ENCODE assay signal across 8 cellular contexts in the genomic region with DNA sequence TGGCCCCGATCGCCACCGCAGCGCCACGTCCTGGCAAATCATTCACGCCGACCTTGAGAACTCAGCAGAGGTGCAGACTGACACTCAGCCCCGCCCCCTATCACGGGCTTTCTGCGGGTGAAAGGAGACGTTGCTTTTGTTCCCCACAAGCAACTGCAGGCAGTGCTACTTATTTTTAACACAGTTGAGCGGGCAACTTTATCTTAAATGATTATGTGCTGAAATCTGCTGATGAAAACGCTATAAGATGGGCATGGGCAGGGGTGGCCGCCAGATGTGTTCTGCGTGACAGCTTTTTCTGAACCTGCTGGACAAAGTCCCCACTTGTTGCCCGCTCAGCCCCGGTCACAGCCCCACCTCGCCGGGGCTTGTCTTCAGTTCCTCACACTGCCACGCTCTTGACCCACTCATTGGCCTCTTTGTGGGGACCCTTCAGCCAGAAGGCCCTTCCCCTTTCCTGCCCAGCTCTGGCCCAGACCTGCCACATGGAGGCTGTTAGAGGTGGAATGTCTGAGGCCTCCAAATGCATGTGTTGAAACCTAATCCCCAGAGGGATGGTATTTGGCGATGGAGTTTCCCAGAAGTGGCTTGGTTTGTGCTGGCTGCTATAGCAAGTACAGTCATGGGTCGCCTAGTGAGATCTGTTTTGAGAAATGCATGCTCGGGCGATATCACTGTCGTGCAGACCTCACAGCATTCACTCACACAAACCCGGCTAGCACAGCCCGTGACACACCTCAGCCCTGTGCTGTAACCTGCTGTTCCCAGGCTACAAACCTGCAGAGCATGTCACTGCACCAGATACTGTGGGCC. TPM values are rescaled to one million over a fixed set of nuclear protein-coding genes. Genes with fewer than 3 reads are reported as not detected.
A peak's percentile ranks its signal among the peaks of the same experiment; 100 is the strongest.
DNase-seq lines count a peak whose midpoint lies in the region; ATAC-seq and TF ChIP-seq lines count a peak whose summit lies in the region.

No MANE protein-coding gene starts in this region.

- H3K9me3 Mint-ChIP-seq in CD4-positive, alpha-beta memory T cell, result no peaks in the 10 kb centered on the region
- H3K9me3 Mint-ChIP-seq in endodermal cell, result no peaks in the 10 kb centered on the region
- no peaks in the 10 kb centered on the region for H3K9me3 Mint-ChIP-seq in nephron

- no peaks in the 10 kb centered on the region for H3K27me3 ChIP-seq in CD4-positive, alpha-beta memory T cell (ENCODE audit: insufficient read depth, low read length)
- no peaks in the 10 kb centered on the region for H3K27me3 ChIP-seq in endodermal cell (ENCODE audit: control insufficient read depth, insufficient read depth, low read length, poor library complexity, severe bottlenecking)

- no peaks in the 10 kb centered on the region for H3K36me3 ChIP-seq in CD4-positive, alpha-beta memory T cell (ENCODE audit: insufficient read depth, low read length)
- no peaks in the 10 kb centered on the region for H3K36me3 ChIP-seq in endodermal cell (ENCODE audit: control insufficient read depth, insufficient read depth, low read length)

- peaks cover 0 to 1% of the 10 kb centered on the region in 2 donors for H3K27me3 Mint-ChIP-seq in CD4-positive, alpha-beta memory T cell
- H3K27me3 Mint-ChIP-seq in endodermal cell (ENCODE audit: insufficient read depth) (no peaks in the 10 kb centered on the region), nephron (ENCODE audit: low read depth) (peaks cover 3% of the 10 kb centered on the region)

- ATAC-seq in HG02798 (IDR thresholded peaks at IDR 0.05; ENCODE audit: poor library complexity, unreplicated experiment), result no peak

- TF ChIP-seq CTCF in endodermal cell (conservative IDR thresholded peaks at IDR 0.05) (no peak), nephron (IDR thresholded peaks at IDR 0.05; ENCODE audit: unreplicated experiment in 3 of 3) (no peak)

- CTCF ChIA-PET in CD4-positive, alpha-beta memory T cell (lab: Charles Lee; ENCODE audit: partially characterized antibody), result no interaction called here

- H3K4me3 Mint-ChIP-seq in CD4-positive, alpha-beta memory T cell, result peak overlapping the region in 5 of 8 donors; percentile 24 to 64 (median 55)
- no peak overlapping the region for H3K4me3 Mint-ChIP-seq in endodermal cell
- peak overlapping the region in 2 of 3 experiments; percentile 3 to 58 for H3K4me3 Mint-ChIP-seq in nephron

- no peaks in the 10 kb centered on the region for H3K9me3 ChIP-seq in CD4-positive, alpha-beta memory T cell (ENCODE audit: control insufficient read depth in 1 of 2, low read length in 2 of 2)
- H3K9me3 ChIP-seq in endodermal cell (ENCODE audit: control insufficient read depth, low read length), result no peaks in the 10 kb centered on the region

- peaks cover 2 to 3% of the 10 kb centered on the region in 2 donors for H3K36me3 Mint-ChIP-seq in CD4-positive, alpha-beta memory T cell
- H3K36me3 Mint-ChIP-seq in endodermal cell (ENCODE audit: low read depth) (no peaks in the 10 kb centered on the region), nephron (ENCODE audit: low read depth) (no peaks in the 10 kb centered on the region)

- H3K9ac ChIP-seq in endodermal cell (ENCODE audit: extremely low read depth, low read length, poor library complexity, severe bottlenecking), result no peak overlapping the region

- no peak overlapping the region for H3K27ac ChIP-seq in CD4-positive, alpha-beta memory T cell (ENCODE audit: low read depth, low read length)
- H3K27ac ChIP-seq in endodermal cell (ENCODE audit: low read depth, low read length), result no peak overlapping the region

- no peaks in the 10 kb centered on the region for H3K4me1 ChIP-seq in CD4-positive, alpha-beta memory T cell (ENCODE audit: insufficient read depth, low read length)
- H3K4me1 ChIP-seq in endodermal cell (ENCODE audit: control insufficient read depth, insufficient read depth, low read length), result no peaks in the 10 kb centered on the region

- no peak overlapping the region for H3K4me3 ChIP-seq in CD4-positive, alpha-beta memory T cell (ENCODE audit: low read length in 2 of 2)
- no peak overlapping the region for H3K4me3 ChIP-seq in endodermal cell (ENCODE audit: low read length)

- 66 to 70% methylated on average over 18 to 27 of the region's 27 CpGs for WGBS in endodermal cell (ENCODE audit: insufficient coverage in 1 of 2, insufficient read length in 1 of 2), 2 experiments

- peaks cover 2 to 11% (median 6%) of the 10 kb centered on the region in 4 donors for H3K4me1 Mint-ChIP-seq in CD4-positive, alpha-beta memory T cell
- H3K4me1 Mint-ChIP-seq in endodermal cell (peaks cover 11% of the 10 kb centered on the region), nephron (peaks cover 11% of the 10 kb centered on the region)

- POLR2A ChIA-PET in CD4-positive, alpha-beta memory T cell (lab: Charles Lee; ENCODE audit: partially characterized antibody), result no interaction called here

- DNase-seq in CD4-positive, alpha-beta memory T cell, result no peak
- DNase-seq in NOMO-1 treated with DMSO at 0.1 percent for 48 hours (lab: John Stamatoyannopoulos, UW; ENCODE audit: unreplicated experiment), result peak; percentile 45
- peak; percentile 78 for DNase-seq in endodermal cell
- DNase-seq in middle frontal gyrus (ENCODE audit: extremely low spot score, low spot score), result no peak
- DNase-seq in NCI-H748 (lab: John Stamatoyannopoulos, UW; ENCODE audit: unreplicated experiment), result no peak
- DNase-seq in activated effector memory CD4-positive, alpha-beta T cell treated with Interleukin-2 at 50 U/mL for 16 hours, result no peak

- intact Hi-C loops in CD4-positive, alpha-beta memory T cell (cut with micrococcal nuclease), result no loop called here

- peak overlapping the region in 3 of 7 donors; percentile 24 to 48 (median 41) for H3K27ac Mint-ChIP-seq in CD4-positive, alpha-beta memory T cell
- H3K27ac Mint-ChIP-seq in endodermal cell (no peak overlapping the region), nephron (peak overlapping the region; percentile 78 to 91 (median 90))

RNA-seq across cellular contexts. Expression of gene PDXK, which starts 15.7 kb away (rescaled TPM):
- total RNA-seq in CD4-positive, alpha-beta memory T cell, result 10 to 100 TPM; 90.8 to 94.3 TPM
- polyA plus RNA-seq in CD4-positive, alpha-beta memory T cell, result 10 to 100 TPM; 37.5 to 64.1 TPM
- 100 to 1,000 TPM in 1 of 2 donors, 10 to 100 TPM in 1; 90.9 to 105 TPM for total RNA-seq in endodermal cell
- 35.6 TPM for polyA plus RNA-seq in endodermal cell (2013, experiment 1 of 2)
- polyA plus RNA-seq in endodermal cell (2013, experiment 2 of 2), result 40.5 TPM

RNA-seq across cellular contexts. Expression of gene RRP1B, which starts 43.9 kb away (rescaled TPM):
- 10 to 100 TPM; 39.9 to 40.5 TPM for total RNA-seq in CD4-positive, alpha-beta memory T cell
- 10 to 100 TPM; 19.8 to 38.0 TPM for polyA plus RNA-seq in CD4-positive, alpha-beta memory T cell
- total RNA-seq in endodermal cell, result 10 to 100 TPM; 44.1 to 46.0 TPM
- 33.6 TPM for polyA plus RNA-seq in endodermal cell (2013, experiment 1 of 2)
- polyA plus RNA-seq in endodermal cell (2013, experiment 2 of 2), result 32.3 TPM

RNA-seq across cellular contexts. Expression of gene HSF2BP, which starts 44.0 kb away (rescaled TPM):
- total RNA-seq in CD4-positive, alpha-beta memory T cell, result under 1 TPM; 0.39 to 0.70 TPM
- polyA plus RNA-seq in CD4-positive, alpha-beta memory T cell, result under 1 TPM in 1 of 2 donors, not detected in 1; 0.67 TPM
- total RNA-seq in endodermal cell, result 1 to 10 TPM; 1.7 to 1.9 TPM
- 0.96 TPM for polyA plus RNA-seq in endodermal cell (2013, experiment 1 of 2)
- 0.87 TPM for polyA plus RNA-seq in endodermal cell (2013, experiment 2 of 2)

Comparison
In these comparisons a context has a peak if more than half of its experiments do, and no peak if none do; other contexts are left out.
1. DNase-seq: peak in NOMO-1 treated with DMSO at 0.1 percent for 48 hours (single experiment) and endodermal cell (single experiment); none in CD4-positive, alpha-beta memory T cell (0 of 5), middle frontal gyrus (single experiment), NCI-H748 (single experiment) and activated effector memory CD4-positive, alpha-beta T cell treated with Interleukin-2 at 50 U/mL for 16 hours (single experiment).